In genomic region chr10:1049425-1049958, GRCh38 we compare ENCODE assay signal across 8 cellular contexts. TPM values are rescaled to one million over a fixed set of nuclear protein-coding genes. Genes with fewer than 3 reads are reported as not detected.
A peak's percentile ranks its signal among the peaks of the same experiment; 100 is the strongest.
DNase-seq lines count a peak whose midpoint lies in the region; ATAC-seq and TF ChIP-seq lines count a peak whose summit lies in the region.

No MANE protein-coding gene starts in this region.

- DNase-seq in GM23338 (ENCODE audit: low spot score): peak; percentile 47
- DNase-seq in SJSA1 (ENCODE audit: low read depth in 1 of 2, low spot score in 2 of 2): no peak
- no peak for DNase-seq in fibroblast of the aortic adventitia (ENCODE audit: low read depth)
- peak in 1 of 2 donors; percentile 48 for DNase-seq in gastrocnemius medialis
- no peak for DNase-seq in NCI-H1930 (lab: John Stamatoyannopoulos, UW)
- no peak for DNase-seq in GM13977 (ENCODE audit: low spot score)
- no peak for DNase-seq in NCI-H345 treated with DMSO at 0.1 percent for 48 hours (lab: John Stamatoyannopoulos, UW; ENCODE audit: unreplicated experiment)

- TF ChIP-seq POLR2A in gastrocnemius medialis (IDR thresholded peaks at IDR 0.05): no peak

- no peaks in the 10 kb centered on the region for H3K9me3 Mint-ChIP-seq in GM23338

- H3K27ac ChIP-seq in GM23338 (ENCODE audit: low read depth): peak overlapping the region; percentile 98
- peak overlapping the region; percentile 97 for H3K27ac ChIP-seq in SJSA1
- H3K27ac ChIP-seq in gastrocnemius medialis: peak overlapping the region; percentile 91 to 97 (median 96)

- no peak for TF ChIP-seq CTCF in GM23338 (conservative IDR thresholded peaks at IDR 0.05; ENCODE audit: low read depth in 2 of 2)
- no peak for TF ChIP-seq CTCF in fibroblast of the aortic adventitia (IDR thresholded peaks at IDR 0.05; ENCODE audit: insufficient read depth, low read length)
- no peak for TF ChIP-seq CTCF in gastrocnemius medialis (IDR thresholded peaks at IDR 0.05 in 4 of 5, conservative IDR thresholded peaks at IDR 0.05 in 1 of 5)
- TF ChIP-seq CTCF in GM13977 (IDR thresholded peaks at IDR 0.05; ENCODE audit: extremely low read depth, insufficient read depth, missing control alignments): no peak

- H3K79me2 ChIP-seq in GM23338 (replicated peaks; ENCODE audit: insufficient read depth): peaks cover 79% of the 10 kb centered on the region

- H4K20me1 ChIP-seq in GM23338 (replicated peaks; ENCODE audit: insufficient read depth): peaks cover 44% of the 10 kb centered on the region

- no peak overlapping the region for H2AFZ ChIP-seq in GM23338

- H3K4me1 ChIP-seq in GM23338 (ENCODE audit: insufficient read depth) (peaks cover 21% of the 10 kb centered on the region), SJSA1 (replicated peaks) (peaks cover 3% of the 10 kb centered on the region), gastrocnemius medialis (peaks cover 57 to 59% of the 10 kb centered on the region in 2 donors)

- peak overlapping the region; percentile 97 for H3K4me3 Mint-ChIP-seq in GM23338

- H3K27me3 ChIP-seq in GM23338 (ENCODE audit: insufficient read depth) (no peaks in the 10 kb centered on the region), SJSA1 (replicated peaks) (no peaks in the 10 kb centered on the region), gastrocnemius medialis (no peaks in the 10 kb centered on the region)

- H3K36me3 ChIP-seq in GM23338 (ENCODE audit: insufficient read depth) (peaks cover 2% of the 10 kb centered on the region; the same call in 1 of the 2 replicates), SJSA1 (peaks cover 51% of the 10 kb centered on the region), gastrocnemius medialis (peaks cover 0 to 21% of the 10 kb centered on the region in 2 donors)

- intact Hi-C loops in gastrocnemius medialis (cut with DNase I; ENCODE audit: low total_unique reads): loop anchor here (2.0 to 10.0 kb wide), 6 partner anchors 23 to 537 kb away; partner anchors contain the start of genes DIP2C and LARP4B

- H3K9me3 ChIP-seq in SJSA1 (replicated peaks) (no peaks in the 10 kb centered on the region), gastrocnemius medialis (no peaks in the 10 kb centered on the region)

- peaks cover 49% of the 10 kb centered on the region for H3K36me3 Mint-ChIP-seq in GM23338 (ENCODE audit: low read depth)

- H3K27me3 Mint-ChIP-seq in GM23338 (ENCODE audit: insufficient read depth, low read depth, poor library complexity): peaks cover 25% of the 10 kb centered on the region

- H3F3A ChIP-seq in GM23338 (replicated peaks; ENCODE audit: low read depth): peaks cover 16% of the 10 kb centered on the region; the same call in 1 of the 2 replicates

- H3K4me1 Mint-ChIP-seq in GM23338: peaks cover 23% of the 10 kb centered on the region

- H3K27ac Mint-ChIP-seq in GM23338: peak overlapping the region; percentile 99

- in situ Hi-C loops in gastrocnemius medialis (cut with MboI; ENCODE audit: low sequenced_read_pairs in 4 of 4) (no loop called here), GM13977 (cut with MboI; ENCODE audit: low pct_unique_long_range_greater_than_20kb, low sequenced_read_pairs, unreplicated experiment) (no loop called here)

- peak; percentile 3 for ATAC-seq in GM23338
- no peak for ATAC-seq in gastrocnemius medialis
- ATAC-seq in HG02678 (IDR thresholded peaks at IDR 0.05; ENCODE audit: unreplicated experiment): no peak

- H3K4me2 ChIP-seq in GM23338: peak overlapping the region; percentile 83

- H3K9me2 ChIP-seq in GM23338 (ENCODE audit: insufficient read depth): no peaks in the 10 kb centered on the region

- H3K4me3 ChIP-seq in GM23338 (peak overlapping the region; percentile 95), SJSA1 (peak overlapping the region; percentile 69), fibroblast of the aortic adventitia (ENCODE audit: low read depth, low read length) (peak overlapping the region; percentile 80), gastrocnemius medialis (peak overlapping the region; percentile 72 to 87 (median 80))

TF ChIP-seq in GM23338, 12 proteins besides CTCF, POLR2A, EP300 and RAD21:
- TF ChIP-seq JUNB (IDR thresholded peaks at IDR 0.05; ENCODE audit: unreplicated experiment) (no peak), ETS1 (IDR thresholded peaks at IDR 0.05) (0 out of 2 replicates have a peak, but pooled peaks have one; percentile 5)

RNA-seq across cellular contexts. Expression of gene IDI1, which starts 0.6 kb away (rescaled TPM):
- 147 and 154 TPM in 2 replicates for total RNA-seq in GM23338 (2014; rRNA removed; shearing (Covaris generic))
- 99.0 and 119 TPM in 2 replicates for polyA plus RNA-seq in GM23338 (2016; fragmentation: Nextera tagmentation; extraction: Ambion mirVana)
- total RNA-seq in SJSA1 (2014; rRNA removed; shearing (Covaris generic)): 61.7 and 88.4 TPM in 2 replicates
- total RNA-seq in fibroblast of the aortic adventitia (ENCODE audit: low replicate concordance) (48.1 and 67.4 TPM in 2 replicates), gastrocnemius medialis (10 to 100 TPM; 48.3 to 66.8 (median 66.5) TPM)

RNA-seq across cellular contexts. Expression of gene WDR37, which starts 6.7 kb away (rescaled TPM):
- 9.7 and 10.2 TPM in 2 replicates for total RNA-seq in GM23338 (2014; rRNA removed; shearing (Covaris generic))
- 6.0 TPM in 2 replicates for polyA plus RNA-seq in GM23338 (2016; fragmentation: Nextera tagmentation; extraction: Ambion mirVana)
- total RNA-seq in SJSA1 (2014; rRNA removed; shearing (Covaris generic)): 6.2 and 8.1 TPM in 2 replicates
- 14.4 and 17.0 TPM in 2 replicates for total RNA-seq in fibroblast of the aortic adventitia (ENCODE audit: low replicate concordance)
- total RNA-seq in gastrocnemius medialis: 10 to 100 TPM; 18.4 to 26.2 (median 23.2) TPM

RNA-seq across cellular contexts. Expression of gene IDI2, which starts 23.8 kb away (rescaled TPM):
- total RNA-seq in GM23338 (2014; rRNA removed; shearing (Covaris generic)): not detected in 2 replicates
- not detected in 2 replicates for polyA plus RNA-seq in GM23338 (2016; fragmentation: Nextera tagmentation; extraction: Ambion mirVana)
- total RNA-seq in SJSA1 (2014; rRNA removed; shearing (Covaris generic)): not detected in 2 replicates
- total RNA-seq in fibroblast of the aortic adventitia (ENCODE audit: low replicate concordance): not detected in 2 replicates
- total RNA-seq in gastrocnemius medialis: 100 to 1,000 TPM in 2 of 4 donors, 10 to 100 TPM in 2; 43.7 to 204 (median 86.7) TPM

Comparison
In these comparisons a context has a peak if more than half of its experiments do, and no peak if none do; other contexts are left out.
1. RNA of gene IDI2, which starts 23.8 kb away (total RNA-seq): 43.7 to 204 TPM in gastrocnemius medialis; not detected in GM23338, not detected in SJSA1 and not detected in fibroblast of the aortic adventitia; every median in the first group is over 10 times any median in the second.
2. Peak in every context shown above with its lines, with median percentiles within 50 percentile points of each other: H3K27ac ChIP-seq and H3K4me3 ChIP-seq.